In the genomic region with DNA sequence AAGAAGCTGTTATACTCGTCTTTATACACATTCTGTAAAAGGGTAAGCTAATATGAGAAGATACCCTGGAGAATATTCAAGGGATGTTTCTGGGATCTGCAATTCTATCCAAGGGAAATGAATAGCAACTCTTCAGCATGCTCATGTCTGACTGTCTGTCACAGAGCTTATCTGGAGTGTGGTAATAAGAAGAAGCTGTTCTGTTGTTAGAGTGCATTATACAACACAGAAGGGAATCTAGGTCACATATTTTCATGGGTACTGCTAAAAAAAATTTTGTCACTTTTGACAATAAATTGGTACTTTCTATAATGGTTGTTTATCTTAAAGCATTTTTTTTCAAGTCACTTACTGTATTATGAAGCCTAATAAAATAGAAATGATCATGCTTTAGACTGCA, we compare ENCODE assay signal across 1 cellular context.
A peak's percentile ranks its signal among the peaks of the same experiment; 100 is the strongest.
TF ChIP-seq lines count a peak whose summit lies in the region.

No MANE protein-coding gene starts in this region.

TF ChIP-seq in K562, 482 proteins besides CTCF, POLR2A, EP300 and RAD21 (continued from another document):
- TF ChIP-seq, protein P1, sequence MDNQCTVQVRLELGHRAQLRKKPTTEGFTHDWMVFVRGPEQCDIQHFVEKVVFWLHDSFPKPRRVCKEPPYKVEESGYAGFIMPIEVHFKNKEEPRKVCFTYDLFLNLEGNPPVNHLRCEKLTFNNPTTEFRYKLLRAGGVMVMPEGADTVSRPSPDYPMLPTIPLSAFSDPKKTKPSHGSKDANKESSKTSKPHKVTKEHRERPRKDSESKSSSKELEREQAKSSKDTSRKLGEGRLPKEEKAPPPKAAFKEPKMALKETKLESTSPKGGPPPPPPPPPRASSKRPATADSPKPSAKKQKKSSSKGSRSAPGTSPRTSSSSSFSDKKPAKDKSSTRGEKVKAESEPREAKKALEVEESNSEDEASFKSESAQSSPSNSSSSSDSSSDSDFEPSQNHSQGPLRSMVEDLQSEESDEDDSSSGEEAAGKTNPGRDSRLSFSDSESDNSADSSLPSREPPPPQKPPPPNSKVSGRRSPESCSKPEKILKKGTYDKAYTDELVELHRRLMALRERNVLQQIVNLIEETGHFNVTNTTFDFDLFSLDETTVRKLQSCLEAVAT (IDR thresholded peaks at IDR 0.05): no peak
- TF ChIP-seq RBM25 (IDR thresholded peaks at IDR 0.05; ENCODE audit: low read depth, low read length, severe bottlenecking) (no peak), BCOR (IDR thresholded peaks at IDR 0.05) (no peak), ZNF551 (CRISPR knock-in tag; IDR thresholded peaks at IDR 0.05) (no peak), CEBPB (tag; IDR thresholded peaks at IDR 0.05) (peak; percentile 27; the same call in 1 of the 2 replicates)
- TF ChIP-seq, protein P2, sequence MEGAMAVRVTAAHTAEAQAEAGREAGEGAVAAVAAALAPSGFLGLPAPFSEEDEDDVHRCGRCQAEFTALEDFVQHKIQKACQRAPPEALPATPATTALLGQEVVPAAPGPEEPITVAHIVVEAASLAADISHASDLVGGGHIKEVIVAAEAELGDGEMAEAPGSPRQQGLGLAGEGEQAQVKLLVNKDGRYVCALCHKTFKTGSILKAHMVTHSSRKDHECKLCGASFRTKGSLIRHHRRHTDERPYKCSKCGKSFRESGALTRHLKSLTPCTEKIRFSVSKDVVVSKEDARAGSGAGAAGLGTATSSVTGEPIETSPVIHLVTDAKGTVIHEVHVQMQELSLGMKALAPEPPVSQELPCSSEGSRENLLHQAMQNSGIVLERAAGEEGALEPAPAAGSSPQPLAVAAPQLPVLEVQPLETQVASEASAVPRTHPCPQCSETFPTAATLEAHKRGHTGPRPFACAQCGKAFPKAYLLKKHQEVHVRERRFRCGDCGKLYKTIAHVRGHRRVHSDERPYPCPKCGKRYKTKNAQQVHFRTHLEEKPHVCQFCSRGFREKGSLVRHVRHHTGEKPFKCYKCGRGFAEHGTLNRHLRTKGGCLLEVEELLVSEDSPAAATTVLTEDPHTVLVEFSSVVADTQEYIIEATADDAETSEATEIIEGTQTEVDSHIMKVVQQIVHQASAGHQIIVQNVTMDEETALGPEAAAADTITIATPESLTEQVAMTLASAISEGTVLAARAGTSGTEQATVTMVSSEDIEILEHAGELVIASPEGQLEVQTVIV (CRISPR knock-in tag; IDR thresholded peaks at IDR 0.05; ENCODE audit: borderline replicate concordance): no peak
TF ChIP-seq in K562: peak in this region for 2.
